Comparison of ENCODE assay signal across 1 cellular context in the genomic region with DNA sequence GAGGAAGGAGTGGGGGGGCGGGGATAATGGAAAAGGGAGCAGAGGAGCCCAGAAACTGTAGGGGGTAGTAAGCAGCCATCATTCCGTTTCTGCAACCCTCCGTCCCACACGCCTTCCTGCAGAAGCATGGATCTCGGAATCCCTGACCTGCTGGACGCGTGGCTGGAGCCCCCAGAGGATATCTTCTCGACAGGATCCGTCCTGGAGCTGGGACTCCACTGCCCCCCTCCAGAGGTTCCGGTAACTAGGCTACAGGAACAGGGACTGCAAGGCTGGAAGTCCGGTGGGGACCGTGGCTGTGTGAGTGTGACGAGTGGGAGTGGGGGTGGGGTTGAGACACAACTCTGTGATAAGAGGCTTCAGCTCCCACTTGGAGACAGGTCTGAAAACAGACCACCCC.
TF ChIP-seq lines count a peak whose summit lies in the region.

No MANE protein-coding gene starts in this region.

TF ChIP-seq in HCT116, 20 proteins besides CTCF, POLR2A, EP300 and RAD21 (continued from another document):
- TF ChIP-seq EZH2phosphoT487 (IDR thresholded peaks at IDR 0.05; ENCODE audit: borderline replicate concordance) (no peak), EZH2 (IDR thresholded peaks at IDR 0.05) (no peak), YY1 (IDR thresholded peaks at IDR 0.05; ENCODE audit: extremely low read depth, insufficient replicate concordance, low read depth, low read length) (no peak), ZFX (IDR thresholded peaks at IDR 0.05) (no peak), SRF (IDR thresholded peaks at IDR 0.05; ENCODE audit: low read depth) (no peak), SP1 (IDR thresholded peaks at IDR 0.05; ENCODE audit: low read depth) (no peak), ZBTB33 (IDR thresholded peaks at IDR 0.05; ENCODE audit: extremely low read depth, insufficient replicate concordance, low read length) (no peak), EGR1 (IDR thresholded peaks at IDR 0.05; ENCODE audit: low read depth) (no peak)
- TF ChIP-seq, protein P1, sequence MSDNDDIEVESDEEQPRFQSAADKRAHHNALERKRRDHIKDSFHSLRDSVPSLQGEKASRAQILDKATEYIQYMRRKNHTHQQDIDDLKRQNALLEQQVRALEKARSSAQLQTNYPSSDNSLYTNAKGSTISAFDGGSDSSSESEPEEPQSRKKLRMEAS (IDR thresholded peaks at IDR 0.05): no peak
- TF ChIP-seq, protein P2, sequence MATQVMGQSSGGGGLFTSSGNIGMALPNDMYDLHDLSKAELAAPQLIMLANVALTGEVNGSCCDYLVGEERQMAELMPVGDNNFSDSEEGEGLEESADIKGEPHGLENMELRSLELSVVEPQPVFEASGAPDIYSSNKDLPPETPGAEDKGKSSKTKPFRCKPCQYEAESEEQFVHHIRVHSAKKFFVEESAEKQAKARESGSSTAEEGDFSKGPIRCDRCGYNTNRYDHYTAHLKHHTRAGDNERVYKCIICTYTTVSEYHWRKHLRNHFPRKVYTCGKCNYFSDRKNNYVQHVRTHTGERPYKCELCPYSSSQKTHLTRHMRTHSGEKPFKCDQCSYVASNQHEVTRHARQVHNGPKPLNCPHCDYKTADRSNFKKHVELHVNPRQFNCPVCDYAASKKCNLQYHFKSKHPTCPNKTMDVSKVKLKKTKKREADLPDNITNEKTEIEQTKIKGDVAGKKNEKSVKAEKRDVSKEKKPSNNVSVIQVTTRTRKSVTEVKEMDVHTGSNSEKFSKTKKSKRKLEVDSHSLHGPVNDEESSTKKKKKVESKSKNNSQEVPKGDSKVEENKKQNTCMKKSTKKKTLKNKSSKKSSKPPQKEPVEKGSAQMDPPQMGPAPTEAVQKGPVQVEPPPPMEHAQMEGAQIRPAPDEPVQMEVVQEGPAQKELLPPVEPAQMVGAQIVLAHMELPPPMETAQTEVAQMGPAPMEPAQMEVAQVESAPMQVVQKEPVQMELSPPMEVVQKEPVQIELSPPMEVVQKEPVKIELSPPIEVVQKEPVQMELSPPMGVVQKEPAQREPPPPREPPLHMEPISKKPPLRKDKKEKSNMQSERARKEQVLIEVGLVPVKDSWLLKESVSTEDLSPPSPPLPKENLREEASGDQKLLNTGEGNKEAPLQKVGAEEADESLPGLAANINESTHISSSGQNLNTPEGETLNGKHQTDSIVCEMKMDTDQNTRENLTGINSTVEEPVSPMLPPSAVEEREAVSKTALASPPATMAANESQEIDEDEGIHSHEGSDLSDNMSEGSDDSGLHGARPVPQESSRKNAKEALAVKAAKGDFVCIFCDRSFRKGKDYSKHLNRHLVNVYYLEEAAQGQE (IDR thresholded peaks at IDR 0.05; ENCODE audit: low read depth): no peak
